Comparison of ENCODE assay signal across 10 cellular contexts in the genomic region with DNA sequence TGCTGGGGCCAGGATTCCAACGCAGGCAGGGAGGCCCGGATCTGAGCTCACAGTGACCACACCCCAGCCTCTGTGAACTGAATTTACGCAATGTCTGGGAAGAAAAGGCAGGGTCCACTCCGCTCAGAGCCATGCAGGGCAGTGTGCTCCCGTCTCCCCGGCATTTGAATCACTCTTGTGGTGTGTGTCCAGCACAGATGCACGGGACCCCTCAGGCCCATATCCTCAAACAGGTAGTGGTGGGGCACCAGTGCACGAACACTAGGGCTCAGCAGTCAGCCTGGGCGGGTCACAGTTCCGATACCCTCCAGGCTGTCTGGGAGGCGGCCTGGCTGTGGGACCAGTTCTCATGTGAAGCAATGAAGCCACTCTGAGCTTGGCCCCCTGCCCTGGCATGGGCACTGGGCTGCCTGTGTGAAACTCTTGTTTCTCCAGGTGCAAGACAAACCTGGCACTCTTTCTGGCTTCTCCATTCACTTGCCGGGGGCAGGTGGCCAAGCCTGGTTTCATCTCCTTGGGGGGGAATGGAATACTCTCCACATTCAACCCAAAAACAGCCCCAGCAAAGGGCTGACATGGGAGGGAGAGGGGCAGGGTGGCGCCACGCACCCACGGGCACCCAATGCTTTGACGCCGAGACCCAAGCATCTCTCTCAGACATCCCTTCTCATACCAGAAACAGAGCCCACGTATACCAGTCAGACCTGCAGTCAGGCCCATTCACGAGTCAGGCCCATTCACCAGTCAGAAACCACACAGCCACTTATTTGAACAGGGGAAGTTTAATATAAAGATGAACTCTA. TPM values are rescaled to one million over a fixed set of nuclear protein-coding genes. Genes with fewer than 3 reads are reported as not detected.
DNase-seq lines count a peak whose midpoint lies in the region; ATAC-seq and TF ChIP-seq lines count a peak whose summit lies in the region.
"Had no signal": no experiment of that assay in that cellular context is flagged by ENCODE, and none has a peak within 500 bp of the region (broad histone marks: within the 10 kb centered on the region; RNA-seq: fewer than 3 reads in every experiment).

No MANE protein-coding gene starts in this region.

- DNase-seq in NB4 (ENCODE audit: low read depth) = peak; percentile 77
- DNase-seq in cerebellar cortex (ENCODE audit: low spot score) = peak; percentile 46
- DNase-seq in left lobe of liver (ENCODE audit: low spot score) = peak; percentile 88
- DNase-seq in superior temporal gyrus (ENCODE audit: extremely low spot score) = peak; percentile 14
- DNase-seq in DMS79 (lab: John Stamatoyannopoulos, UW) = no peak
- DNase-seq in hepatic stellate cell (ENCODE audit: low spot score) = no peak
- no peak for DNase-seq in activated gamma-delta T cell (lab: John Stamatoyannopoulos, UW)
- DNase-seq in EL = no peak
- DNase-seq: islet precursor cell, T1000 had no signal

- no peak for TF ChIP-seq CTCF in NB4 (IDR thresholded peaks at IDR 0.05; ENCODE audit: low read depth, low read length)

- ATAC-seq in left lobe of liver = peak; percentile 66

- no peak overlapping the region for H3K4me3 ChIP-seq in NB4 (ENCODE audit: low read depth, low read length)

- TF ChIP-seq POLR2A in NB4 (IDR thresholded peaks at IDR 0.05; ENCODE audit: extremely low read depth, insufficient read length) = no peak

RNA-seq across cellular contexts. Expression of gene DHCR7, which starts 14.3 kb away (rescaled TPM):
- total RNA-seq in left lobe of liver = 136 TPM

RNA-seq across cellular contexts. Expression of gene NADSYN1, which starts 19.2 kb away (rescaled TPM):
- total RNA-seq in left lobe of liver = 39.7 TPM

Comparison
In these comparisons a context has a peak if more than half of its experiments do, and no peak if none do; other contexts are left out.
1. DNase-seq: peak in NB4 (single experiment), cerebellar cortex (single experiment), left lobe of liver (single experiment) and superior temporal gyrus (single experiment); none in DMS79 (single experiment), hepatic stellate cell (single experiment), activated gamma-delta T cell (single experiment) and EL (single experiment).